In genomic region chr2:229269146-229269545, GRCh38 we compare ENCODE assay signal across 14 cellular contexts. TPM values are rescaled to one million over a fixed set of nuclear protein-coding genes. Genes with fewer than 3 reads are reported as not detected.
A peak's percentile ranks its signal among the peaks of the same experiment; 100 is the strongest.
DNase-seq lines count a peak whose midpoint lies in the region; ATAC-seq and TF ChIP-seq lines count a peak whose summit lies in the region.
"Had no signal": no experiment of that assay in that cellular context is flagged by ENCODE, and none has a peak within 500 bp of the region (broad histone marks: within the 10 kb centered on the region; RNA-seq: fewer than 3 reads in every experiment).

No MANE protein-coding gene starts in this region.

- no peak for TF ChIP-seq CTCF in gastroesophageal sphincter (IDR thresholded peaks at IDR 0.05)
- TF ChIP-seq CTCF in ovary (IDR thresholded peaks at IDR 0.05) = no peak
- no peak for TF ChIP-seq CTCF in upper lobe of right lung (IDR thresholded peaks at IDR 0.05)

- TF ChIP-seq POLR2A in gastroesophageal sphincter (IDR thresholded peaks at IDR 0.05) = no peak
- no peak for TF ChIP-seq POLR2A in ovary (IDR thresholded peaks at IDR 0.05)

- H3K27ac ChIP-seq in gastroesophageal sphincter (peak overlapping the region in 3 of 4 donors; percentile 72 to 83 (median 76)), ovary (peak overlapping the region in 1 of 2 donors; percentile 46), upper lobe of right lung (no peak overlapping the region)
- H3K27ac ChIP-seq: epithelial cell of prostate had no signal

- whole genome bisulfite sequencing in gastroesophageal sphincter (ENCODE audit: low coverage in 1 of 2), 2 donors = 61 to 64% methylated on average over 8 of the region's 8 CpGs
- WGBS in ovary, 3 donors = 66 to 69% (median 67%) methylated on average over 8 of the region's 8 CpGs

- intact Hi-C loops in Right ventricle myocardium inferior (cut with DNase I) = no loop called here
- intact Hi-C loops in Right ventricle myocardium superior (cut with DNase I) = no loop called here
- intact Hi-C loops in ovary (cut with DNase I) = no loop called here
- intact Hi-C loops in upper lobe of right lung (cut with DNase I) = no loop called here

- H3K36me3 ChIP-seq in gastroesophageal sphincter = no peaks in the 10 kb centered on the region
- no peaks in the 10 kb centered on the region for H3K36me3 ChIP-seq in ovary
- no peaks in the 10 kb centered on the region for H3K36me3 ChIP-seq in upper lobe of right lung

- DNase-seq in Right ventricle myocardium inferior (ENCODE audit: missing footprints) = peak; percentile 50
- DNase-seq in Right ventricle myocardium superior = no peak
- no peak for DNase-seq in ovary
- DNase-seq in upper lobe of right lung = no peak
- DNase-seq in COR-L47 (lab: John Stamatoyannopoulos, UW) = no peak
- DNase-seq in T-helper 9 cell = no peak
- DNase-seq in NCI-H510A (lab: John Stamatoyannopoulos, UW) = no peak
- DNase-seq: 8988T; CD8-positive, alpha-beta T cell; NCI-H1930; NCI-H69 had no signal

- H3K4me1 ChIP-seq in gastroesophageal sphincter (peaks cover 0 to 19% (median 0%) of the 10 kb centered on the region in 3 donors), ovary (ENCODE audit: insufficient read depth) (peaks cover 18% of the 10 kb centered on the region), upper lobe of right lung (peaks cover 23% of the 10 kb centered on the region)

- H3K27me3 ChIP-seq in gastroesophageal sphincter = peaks cover 21% of the 10 kb centered on the region
- no peaks in the 10 kb centered on the region for H3K27me3 ChIP-seq in ovary
- H3K27me3 ChIP-seq in upper lobe of right lung = no peaks in the 10 kb centered on the region

- H3K9me3 ChIP-seq in gastroesophageal sphincter (no peaks in the 10 kb centered on the region), ovary (no peaks in the 10 kb centered on the region), upper lobe of right lung (no peaks in the 10 kb centered on the region)

- TF ChIP-seq EP300 in gastroesophageal sphincter (IDR thresholded peaks at IDR 0.05) = no peak
- no peak for TF ChIP-seq EP300 in ovary (IDR thresholded peaks at IDR 0.05)

- ATAC-seq in Right ventricle myocardium inferior = no peak
- ATAC-seq in Right ventricle myocardium superior (ENCODE audit: poor library complexity) = no peak
- no peak for ATAC-seq in gastroesophageal sphincter
- ATAC-seq in upper lobe of right lung = no peak
- ATAC-seq: CD8-positive, alpha-beta T cell had no signal

- H3K4me3 ChIP-seq in gastroesophageal sphincter (peak overlapping the region; percentile 68 to 93), ovary (peak overlapping the region; percentile 82), upper lobe of right lung (peak overlapping the region; percentile 72)

RNA-seq across cellular contexts. Expression of gene PID1, which starts 1.9 kb away (rescaled TPM):
- total RNA-seq in Right ventricle myocardium inferior (8.4 TPM), Right ventricle myocardium superior (7.1 TPM), gastroesophageal sphincter (10 to 100 TPM; 34.4 to 62.4 (median 54.9) TPM), ovary (10 to 100 TPM; 19.8 to 42.3 (median 32.4) TPM), upper lobe of right lung (51.4 TPM)
- 10 to 100 TPM; 24.7 to 66.1 TPM for polyA plus RNA-seq in ovary
- total RNA-seq: CD8-positive, alpha-beta T cell; HT-29 had no signal
